1 cellular context compared by ENCODE assay signal in the genomic region with DNA sequence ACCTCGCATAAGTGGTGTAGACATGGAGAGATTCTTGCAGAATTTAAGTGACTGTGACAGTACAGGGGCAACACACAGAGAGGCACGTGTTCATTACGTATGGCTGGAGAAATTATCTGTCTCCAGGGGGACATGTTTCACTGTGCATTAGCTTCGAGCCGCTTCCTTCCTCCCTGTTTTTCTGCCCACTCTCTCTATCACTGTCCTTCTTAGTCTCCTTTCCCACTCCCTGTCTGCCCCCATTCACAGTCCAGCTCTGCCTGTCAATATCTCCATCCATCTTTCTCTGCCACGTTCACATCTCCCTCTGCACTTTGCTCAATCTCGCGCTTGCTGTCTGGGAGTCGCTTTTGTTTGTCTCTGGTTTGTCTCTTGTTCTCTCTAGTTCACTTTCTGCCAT.
TF ChIP-seq lines count a peak whose summit lies in the region.

No MANE protein-coding gene starts in this region.

TF ChIP-seq in K562, 482 proteins besides CTCF, POLR2A, EP300 and RAD21 (continues in another document):
- no peak for TF ChIP-seq ZNF239 (CRISPR knock-in tag; IDR thresholded peaks at IDR 0.05)
- TF ChIP-seq, protein P1, sequence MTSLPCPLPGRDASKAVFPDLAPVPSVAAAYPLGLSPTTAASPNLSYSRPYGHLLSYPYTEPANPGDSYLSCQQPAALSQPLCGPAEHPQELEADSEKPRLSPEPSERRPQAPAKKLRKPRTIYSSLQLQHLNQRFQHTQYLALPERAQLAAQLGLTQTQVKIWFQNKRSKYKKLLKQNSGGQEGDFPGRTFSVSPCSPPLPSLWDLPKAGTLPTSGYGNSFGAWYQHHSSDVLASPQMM (CRISPR knock-in tag; IDR thresholded peaks at IDR 0.05) = no peak
- TF ChIP-seq CBFA2T2 (conservative IDR thresholded peaks at IDR 0.05) = no peak
- no peak for TF ChIP-seq ZNF224 (CRISPR knock-in tag; IDR thresholded peaks at IDR 0.05)
- TF ChIP-seq TCF3 (CRISPR knock-in tag; IDR thresholded peaks at IDR 0.05) = no peak
- TF ChIP-seq, protein P2, sequence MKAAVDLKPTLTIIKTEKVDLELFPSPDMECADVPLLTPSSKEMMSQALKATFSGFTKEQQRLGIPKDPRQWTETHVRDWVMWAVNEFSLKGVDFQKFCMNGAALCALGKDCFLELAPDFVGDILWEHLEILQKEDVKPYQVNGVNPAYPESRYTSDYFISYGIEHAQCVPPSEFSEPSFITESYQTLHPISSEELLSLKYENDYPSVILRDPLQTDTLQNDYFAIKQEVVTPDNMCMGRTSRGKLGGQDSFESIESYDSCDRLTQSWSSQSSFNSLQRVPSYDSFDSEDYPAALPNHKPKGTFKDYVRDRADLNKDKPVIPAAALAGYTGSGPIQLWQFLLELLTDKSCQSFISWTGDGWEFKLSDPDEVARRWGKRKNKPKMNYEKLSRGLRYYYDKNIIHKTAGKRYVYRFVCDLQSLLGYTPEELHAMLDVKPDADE (conservative IDR thresholded peaks at IDR 0.05; ENCODE audit: control insufficient read depth, low read depth, low read length) = no peak
- no peak for TF ChIP-seq RBBP5 (IDR thresholded peaks at IDR 0.05; ENCODE audit: borderline replicate concordance, insufficient read depth, low read length, poor library complexity, severe bottlenecking)
- peak in 1 of 2 experiments; percentile 16; a peak in 1 of 4 replicates for TF ChIP-seq KDM1A (IDR thresholded peaks at IDR 0.05)
- no peak for TF ChIP-seq THRB (CRISPR knock-in tag; conservative IDR thresholded peaks at IDR 0.05)
- no peak for TF ChIP-seq ZFPM2 (CRISPR knock-in tag; IDR thresholded peaks at IDR 0.05)
- TF ChIP-seq NR2F6 (CRISPR knock-in tag; IDR thresholded peaks at IDR 0.05) = no peak
- no peak for TF ChIP-seq PHF20 (IDR thresholded peaks at IDR 0.05; ENCODE audit: partially characterized antibody)
- TF ChIP-seq KLF10 (CRISPR knock-in tag; IDR thresholded peaks at IDR 0.05) = no peak
- TF ChIP-seq TCFL5 (CRISPR knock-in tag; conservative IDR thresholded peaks at IDR 0.05) = no peak
- no peak for TF ChIP-seq CEBPB (tag; IDR thresholded peaks at IDR 0.05)
- TF ChIP-seq THRAP3 (IDR thresholded peaks at IDR 0.05; ENCODE audit: borderline replicate concordance) = no peak
- peak; percentile 13; the same call in 1 of the 2 replicates for TF ChIP-seq USF2 (CRISPR knock-in tag; IDR thresholded peaks at IDR 0.05)
- no peak for TF ChIP-seq TCF15 (CRISPR knock-in tag; IDR thresholded peaks at IDR 0.05)
- TF ChIP-seq NFXL1 (CRISPR knock-in tag; IDR thresholded peaks at IDR 0.05) = no peak
- no peak for TF ChIP-seq NKRF (IDR thresholded peaks at IDR 0.05; ENCODE audit: borderline replicate concordance)
- no peak for TF ChIP-seq MXI1 (IDR thresholded peaks at IDR 0.05; ENCODE audit: low read depth, low read length)
- TF ChIP-seq TBP (optimal IDR thresholded peaks at IDR 0.05; ENCODE audit: low read depth, low read length) = no peak
- no peak for TF ChIP-seq RFX7 (CRISPR knock-in tag; IDR thresholded peaks at IDR 0.05)
- TF ChIP-seq E2F5 (CRISPR knock-in tag; IDR thresholded peaks at IDR 0.05) = no peak
- TF ChIP-seq TAL1 (IDR thresholded peaks at IDR 0.05) = no peak
- TF ChIP-seq, protein P3, sequence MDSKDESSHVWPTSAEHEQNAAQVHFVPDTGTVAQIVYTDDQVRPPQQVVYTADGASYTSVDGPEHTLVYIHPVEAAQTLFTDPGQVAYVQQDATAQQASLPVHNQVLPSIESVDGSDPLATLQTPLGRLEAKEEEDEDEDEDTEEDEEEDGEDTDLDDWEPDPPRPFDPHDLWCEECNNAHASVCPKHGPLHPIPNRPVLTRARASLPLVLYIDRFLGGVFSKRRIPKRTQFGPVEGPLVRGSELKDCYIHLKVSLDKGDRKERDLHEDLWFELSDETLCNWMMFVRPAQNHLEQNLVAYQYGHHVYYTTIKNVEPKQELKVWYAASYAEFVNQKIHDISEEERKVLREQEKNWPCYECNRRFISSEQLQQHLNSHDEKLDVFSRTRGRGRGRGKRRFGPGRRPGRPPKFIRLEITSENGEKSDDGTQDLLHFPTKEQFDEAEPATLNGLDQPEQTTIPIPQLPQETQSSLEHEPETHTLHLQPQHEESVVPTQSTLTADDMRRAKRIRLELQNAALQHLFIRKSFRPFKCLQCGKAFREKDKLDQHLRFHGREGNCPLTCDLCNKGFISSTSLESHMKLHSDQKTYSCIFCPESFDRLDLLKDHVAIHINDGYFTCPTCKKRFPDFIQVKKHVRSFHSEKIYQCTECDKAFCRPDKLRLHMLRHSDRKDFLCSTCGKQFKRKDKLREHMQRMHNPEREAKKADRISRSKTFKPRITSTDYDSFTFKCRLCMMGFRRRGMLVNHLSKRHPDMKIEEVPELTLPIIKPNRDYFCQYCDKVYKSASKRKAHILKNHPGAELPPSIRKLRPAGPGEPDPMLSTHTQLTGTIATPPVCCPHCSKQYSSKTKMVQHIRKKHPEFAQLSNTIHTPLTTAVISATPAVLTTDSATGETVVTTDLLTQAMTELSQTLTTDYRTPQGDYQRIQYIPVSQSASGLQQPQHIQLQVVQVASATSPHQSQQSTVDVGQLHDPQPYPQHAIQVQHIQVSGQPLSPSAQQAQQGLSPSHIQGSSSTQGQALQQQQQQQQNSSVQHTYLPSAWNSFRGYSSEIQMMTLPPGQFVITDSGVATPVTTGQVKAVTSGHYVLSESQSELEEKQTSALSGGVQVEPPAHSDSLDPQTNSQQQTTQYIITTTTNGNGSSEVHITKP (IDR thresholded peaks at IDR 0.05; ENCODE audit: partially characterized antibody) = peak; percentile 94
- TF ChIP-seq, protein P4, sequence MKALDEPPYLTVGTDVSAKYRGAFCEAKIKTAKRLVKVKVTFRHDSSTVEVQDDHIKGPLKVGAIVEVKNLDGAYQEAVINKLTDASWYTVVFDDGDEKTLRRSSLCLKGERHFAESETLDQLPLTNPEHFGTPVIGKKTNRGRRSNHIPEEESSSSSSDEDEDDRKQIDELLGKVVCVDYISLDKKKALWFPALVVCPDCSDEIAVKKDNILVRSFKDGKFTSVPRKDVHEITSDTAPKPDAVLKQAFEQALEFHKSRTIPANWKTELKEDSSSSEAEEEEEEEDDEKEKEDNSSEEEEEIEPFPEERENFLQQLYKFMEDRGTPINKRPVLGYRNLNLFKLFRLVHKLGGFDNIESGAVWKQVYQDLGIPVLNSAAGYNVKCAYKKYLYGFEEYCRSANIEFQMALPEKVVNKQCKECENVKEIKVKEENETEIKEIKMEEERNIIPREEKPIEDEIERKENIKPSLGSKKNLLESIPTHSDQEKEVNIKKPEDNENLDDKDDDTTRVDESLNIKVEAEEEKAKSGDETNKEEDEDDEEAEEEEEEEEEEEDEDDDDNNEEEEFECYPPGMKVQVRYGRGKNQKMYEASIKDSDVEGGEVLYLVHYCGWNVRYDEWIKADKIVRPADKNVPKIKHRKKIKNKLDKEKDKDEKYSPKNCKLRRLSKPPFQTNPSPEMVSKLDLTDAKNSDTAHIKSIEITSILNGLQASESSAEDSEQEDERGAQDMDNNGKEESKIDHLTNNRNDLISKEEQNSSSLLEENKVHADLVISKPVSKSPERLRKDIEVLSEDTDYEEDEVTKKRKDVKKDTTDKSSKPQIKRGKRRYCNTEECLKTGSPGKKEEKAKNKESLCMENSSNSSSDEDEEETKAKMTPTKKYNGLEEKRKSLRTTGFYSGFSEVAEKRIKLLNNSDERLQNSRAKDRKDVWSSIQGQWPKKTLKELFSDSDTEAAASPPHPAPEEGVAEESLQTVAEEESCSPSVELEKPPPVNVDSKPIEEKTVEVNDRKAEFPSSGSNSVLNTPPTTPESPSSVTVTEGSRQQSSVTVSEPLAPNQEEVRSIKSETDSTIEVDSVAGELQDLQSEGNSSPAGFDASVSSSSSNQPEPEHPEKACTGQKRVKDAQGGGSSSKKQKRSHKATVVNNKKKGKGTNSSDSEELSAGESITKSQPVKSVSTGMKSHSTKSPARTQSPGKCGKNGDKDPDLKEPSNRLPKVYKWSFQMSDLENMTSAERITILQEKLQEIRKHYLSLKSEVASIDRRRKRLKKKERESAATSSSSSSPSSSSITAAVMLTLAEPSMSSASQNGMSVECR (CRISPR knock-in tag; IDR thresholded peaks at IDR 0.05) = no peak
- TF ChIP-seq C11orf30 (IDR thresholded peaks at IDR 0.05; ENCODE audit: low read depth) = no peak
- TF ChIP-seq ZNF77 (CRISPR knock-in tag; IDR thresholded peaks at IDR 0.05) = no peak
- TF ChIP-seq ZNF778 (CRISPR knock-in tag; IDR thresholded peaks at IDR 0.05) = no peak
- no peak for TF ChIP-seq ZNF174 (CRISPR knock-in tag; IDR thresholded peaks at IDR 0.05)
- TF ChIP-seq, protein P5, sequence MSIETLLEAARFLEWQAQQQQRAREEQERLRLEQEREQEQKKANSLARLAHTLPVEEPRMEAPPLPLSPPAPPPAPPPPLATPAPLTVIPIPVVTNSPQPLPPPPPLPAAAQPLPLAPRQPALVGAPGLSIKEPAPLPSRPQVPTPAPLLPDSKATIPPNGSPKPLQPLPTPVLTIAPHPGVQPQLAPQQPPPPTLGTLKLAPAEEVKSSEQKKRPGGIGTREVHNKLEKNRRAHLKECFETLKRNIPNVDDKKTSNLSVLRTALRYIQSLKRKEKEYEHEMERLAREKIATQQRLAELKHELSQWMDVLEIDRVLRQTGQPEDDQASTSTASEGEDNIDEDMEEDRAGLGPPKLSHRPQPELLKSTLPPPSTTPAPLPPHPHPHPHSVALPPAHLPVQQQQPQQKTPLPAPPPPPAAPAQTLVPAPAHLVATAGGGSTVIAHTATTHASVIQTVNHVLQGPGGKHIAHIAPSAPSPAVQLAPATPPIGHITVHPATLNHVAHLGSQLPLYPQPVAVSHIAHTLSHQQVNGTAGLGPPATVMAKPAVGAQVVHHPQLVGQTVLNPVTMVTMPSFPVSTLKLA (conservative IDR thresholded peaks at IDR 0.05) = 0 out of 4 replicates have a peak, but pooled peaks of 1 of the 2 experiments have one; percentile 37
